Comparison of ENCODE assay signal across 13 cellular contexts in the genomic region with DNA sequence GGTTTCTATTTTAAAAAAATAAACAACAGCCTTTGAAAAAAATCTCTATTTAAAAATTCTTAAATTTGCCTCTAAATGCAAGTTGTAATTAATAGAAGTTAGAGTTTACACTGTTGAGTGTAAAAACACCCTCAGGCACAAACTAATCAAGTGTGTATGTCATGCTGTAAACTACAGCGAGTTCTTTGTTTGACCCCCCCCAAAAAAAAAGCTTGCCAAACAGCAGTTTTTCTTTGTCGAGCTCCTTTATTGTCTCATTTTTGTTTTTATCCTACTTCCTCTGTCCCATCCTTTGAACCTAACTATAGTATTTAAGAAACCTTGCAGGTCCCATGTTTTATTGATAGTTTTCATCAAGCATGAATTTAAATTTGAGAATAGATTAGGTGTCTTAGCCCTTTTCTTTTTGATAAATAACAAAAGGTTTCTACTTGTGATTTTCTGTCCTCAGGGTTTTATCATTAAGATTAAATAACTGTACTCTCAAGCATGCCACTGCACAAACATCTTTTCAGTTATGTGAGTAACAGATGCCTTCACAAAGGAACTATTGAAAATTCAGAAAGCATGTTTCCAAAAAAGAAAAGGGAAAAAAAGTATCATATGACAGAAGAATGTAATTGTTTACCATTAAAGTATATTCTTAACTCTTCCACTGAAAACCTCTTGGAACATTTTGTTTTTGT.
DNase-seq lines count a peak whose midpoint lies in the region; ATAC-seq and TF ChIP-seq lines count a peak whose summit lies in the region.
"Had no signal": no experiment of that assay in that cellular context is flagged by ENCODE, and none has a peak within 500 bp of the region (broad histone marks: within the 10 kb centered on the region; RNA-seq: fewer than 3 reads in every experiment).

No MANE protein-coding gene starts in this region.

- no peak for TF ChIP-seq EP300 in gastroesophageal sphincter (IDR thresholded peaks at IDR 0.05)

- H3K4me1 ChIP-seq in SJSA1 (replicated peaks): peaks cover 56% of the 10 kb centered on the region
- H3K4me1 ChIP-seq in gastroesophageal sphincter: peaks cover 33 to 90% (median 46%) of the 10 kb centered on the region in 3 donors
- peaks cover 16 to 96% (median 56%) of the 10 kb centered on the region in 6 donors for H3K4me1 ChIP-seq in spleen

- H3K27me3 ChIP-seq in SJSA1 (replicated peaks) (no peaks in the 10 kb centered on the region), gastroesophageal sphincter (no peaks in the 10 kb centered on the region), spleen (replicated peaks in 1 of 7) (no peaks in the 10 kb centered on the region)

- 39 to 49% methylated on average over 2 of the region's 2 CpGs for WGBS in gastroesophageal sphincter (ENCODE audit: low coverage in 1 of 2), 2 donors
- 67 to 77% (median 68%) methylated on average over 2 of the region's 2 CpGs for WGBS in spleen, 5 donors

- DNase-seq in NCI-H146 (lab: John Stamatoyannopoulos, UW): peak; percentile 16
- no peak for DNase-seq in NCI-H146 treated with DMSO at 0.1 percent for 48 hours (lab: John Stamatoyannopoulos, UW; ENCODE audit: unreplicated experiment)
- no peak for DNase-seq in SJSA1 (ENCODE audit: low read depth in 1 of 2, low spot score in 2 of 2)
- no peak for DNase-seq in spleen
- no peak for DNase-seq in EL
- DNase-seq in NCI-H1436 treated with DMSO at 0.1 percent for 48 hours (lab: John Stamatoyannopoulos, UW): no peak
- DNase-seq: 8988T; activated CD8-positive, alpha-beta memory T cell treated with anti-CD3 and anti-CD28 coated beads for 24 hours; left cardiac atrium; NCI-H2171 treated with DMSO at 0.1 percent for 48 hours had no signal

- no peak for TF ChIP-seq CTCF in gastroesophageal sphincter (IDR thresholded peaks at IDR 0.05)
- no peak for TF ChIP-seq CTCF in spleen (IDR thresholded peaks at IDR 0.05 in 8 of 11, conservative IDR thresholded peaks at IDR 0.05 in 3 of 11)

- H3K27ac ChIP-seq in SJSA1: peak overlapping the region; percentile 73
- H3K27ac ChIP-seq in gastroesophageal sphincter: peak overlapping the region; percentile 35 to 81 (median 56)
- H3K27ac ChIP-seq in spleen: peak overlapping the region in 5 of 8 donors; percentile 6 to 89 (median 39)

- intact Hi-C loops in spleen (cut with DNase I; ENCODE audit: low total_unique reads): no loop called here

- TF ChIP-seq POLR2A in gastroesophageal sphincter (IDR thresholded peaks at IDR 0.05) (no peak), spleen (IDR thresholded peaks at IDR 0.05) (no peak)

- no peak overlapping the region for H3K4me3 ChIP-seq in SJSA1
- H3K4me3 ChIP-seq in gastroesophageal sphincter: no peak overlapping the region
- H3K4me3 ChIP-seq in spleen: no peak overlapping the region
- H3K4me3 ChIP-seq: K562 had no signal

- no peak for ATAC-seq in gastroesophageal sphincter
- ATAC-seq in HG02884 (IDR thresholded peaks at IDR 0.05; ENCODE audit: unreplicated experiment): no peak

- H3K9me3 ChIP-seq in SJSA1 (replicated peaks): no peaks in the 10 kb centered on the region
- H3K9me3 ChIP-seq in gastroesophageal sphincter: no peaks in the 10 kb centered on the region
- H3K9me3 ChIP-seq in spleen: no peaks in the 10 kb centered on the region

- H3K36me3 ChIP-seq in SJSA1: peaks cover 79% of the 10 kb centered on the region
- peaks cover 0 to 32% of the 10 kb centered on the region in 2 donors for H3K36me3 ChIP-seq in gastroesophageal sphincter
- H3K36me3 ChIP-seq in spleen: peaks cover 0 to 63% (median 16%) of the 10 kb centered on the region in 6 donors
